17 cellular contexts compared by ENCODE assay signal in genomic region chr3:16913264-16913580, GRCh38. TPM values are rescaled to one million over a fixed set of nuclear protein-coding genes. Genes with fewer than 3 reads are reported as not detected.
A peak's percentile ranks its signal among the peaks of the same experiment; 100 is the strongest.
DNase-seq lines count a peak whose midpoint lies in the region; ATAC-seq and TF ChIP-seq lines count a peak whose summit lies in the region.
"Had no signal": no experiment of that assay in that cellular context is flagged by ENCODE, and none has a peak within 500 bp of the region (broad histone marks: within the 10 kb centered on the region; RNA-seq: fewer than 3 reads in every experiment).

No MANE protein-coding gene starts in this region.

- TF ChIP-seq CTCF in OCI-LY3 (IDR thresholded peaks at IDR 0.05; ENCODE audit: low read depth, low read length) (no peak), gastrocnemius medialis (IDR thresholded peaks at IDR 0.05 in 4 of 5, conservative IDR thresholded peaks at IDR 0.05 in 1 of 5) (no peak), stomach (IDR thresholded peaks at IDR 0.05) (no peak)

- H3K27ac Mint-ChIP-seq in activated T-cell treated with anti-CD3 and anti-CD28 coated beads, Interleukin-2, amount 50 U/mL, for 24 hours: peak overlapping the region; percentile 80
- H3K27ac Mint-ChIP-seq: progenitor cell of endocrine pancreas had no signal

- H3K4me2 ChIP-seq in OCI-LY3 (ENCODE audit: low read length): peak overlapping the region; percentile 82
- H3K4me2 ChIP-seq: A549 had no signal

- H3K27me3 ChIP-seq in OCI-LY3 (ENCODE audit: low read depth, low read length) (no peaks in the 10 kb centered on the region), gastrocnemius medialis (no peaks in the 10 kb centered on the region), stomach (no peaks in the 10 kb centered on the region)
- H3K27me3 ChIP-seq: breast epithelium had no signal

- H3K27me3 Mint-ChIP-seq in activated T-cell treated with anti-CD3 and anti-CD28 coated beads, Interleukin-2, amount 50 U/mL, for 24 hours: no peaks in the 10 kb centered on the region
- H3K27me3 Mint-ChIP-seq: progenitor cell of endocrine pancreas had no signal

- TF ChIP-seq POLR2A in gastrocnemius medialis (IDR thresholded peaks at IDR 0.05) (no peak), stomach (IDR thresholded peaks at IDR 0.05) (no peak)

- DNase-seq in activated T-cell treated with anti-CD3 and anti-CD28 coated beads, Interleukin-2, amount 50 U/mL, for 24 hours: no peak
- DNase-seq in activated T-cell treated with anti-CD3 and anti-CD28 coated beads for 4 hours (no peak), gastrocnemius medialis (no peak), stomach (no peak), GM19238 (ENCODE audit: insufficient read length, low spot score) (no peak), kidney tubule cell (ENCODE audit: low spot score) (no peak)
- DNase-seq: activated CD4-positive, CD25-positive, alpha-beta regulatory T cell treated with anti-CD3 and anti-CD28 coated beads, Interleukin-2, amount 50 U/mL, for 72 hours; activated gamma-delta T cell; HCEC 1CT; KG1; mucosa of descending colon; NCI-H2081 had no signal

- peaks cover 82% of the 10 kb centered on the region for H3K4me1 Mint-ChIP-seq in activated T-cell treated with anti-CD3 and anti-CD28 coated beads, Interleukin-2, amount 50 U/mL, for 24 hours (ENCODE audit: low read depth)

- H3K4me3 Mint-ChIP-seq in activated T-cell treated with anti-CD3 and anti-CD28 coated beads, Interleukin-2, amount 50 U/mL, for 24 hours: no peak overlapping the region

- no peak overlapping the region for H2AFZ ChIP-seq in OCI-LY3 (ENCODE audit: low read depth, low read length)

- peaks cover 30% of the 10 kb centered on the region for H3K4me1 ChIP-seq in OCI-LY3 (ENCODE audit: low read length)
- peaks cover 80 to 82% of the 10 kb centered on the region in 2 donors for H3K4me1 ChIP-seq in gastrocnemius medialis
- H3K4me1 ChIP-seq in stomach: peaks cover 0 to 23% (median 10%) of the 10 kb centered on the region in 4 donors
- H3K4me1 ChIP-seq: breast epithelium had no signal

- peak overlapping the region; percentile 36; the same call in 1 of the 2 replicates for H3K9ac ChIP-seq in OCI-LY3 (ENCODE audit: low read length)

- 90 to 99% (median 91%) methylated on average over 2 of the region's 2 CpGs for WGBS in stomach, 5 donors

- peak; percentile 4 for ATAC-seq in GM21786 (IDR thresholded peaks at IDR 0.05; ENCODE audit: unreplicated experiment)
- ATAC-seq in gastrocnemius medialis: no peak
- ATAC-seq: A549, mucosa of descending colon had no signal

- peak overlapping the region; percentile 50 for H3K4me3 ChIP-seq in OCI-LY3 (ENCODE audit: low read length)
- no peak overlapping the region for H3K4me3 ChIP-seq in gastrocnemius medialis
- no peak overlapping the region for H3K4me3 ChIP-seq in stomach
- H3K4me3 ChIP-seq: A549, breast epithelium, mucosa of descending colon had no signal

- intact Hi-C loops in gastrocnemius medialis (cut with DNase I; ENCODE audit: low total_unique reads): loop anchor here (10.0 kb wide), 1 partner anchor 232 kb away; no protein-coding TSS in a partner anchor
- intact Hi-C loops in stomach (cut with DNase I; ENCODE audit: low total_unique reads): no loop called here

- TF ChIP-seq EP300 in stomach (IDR thresholded peaks at IDR 0.05): no peak

- peak overlapping the region; percentile 81 for H3K27ac ChIP-seq in OCI-LY3 (ENCODE audit: low read length)
- peak overlapping the region; percentile 44 to 86 (median 59) for H3K27ac ChIP-seq in gastrocnemius medialis
- H3K27ac ChIP-seq in stomach: peak overlapping the region in 1 of 5 donors; percentile 8
- H3K27ac ChIP-seq: A549, breast epithelium had no signal

- peaks cover 37% of the 10 kb centered on the region for H3K79me2 ChIP-seq in OCI-LY3 (ENCODE audit: low read length)

- H3K9me3 ChIP-seq in OCI-LY3 (ENCODE audit: insufficient read depth, low read length) (no peaks in the 10 kb centered on the region), gastrocnemius medialis (no peaks in the 10 kb centered on the region), stomach (no peaks in the 10 kb centered on the region)
- H3K9me3 ChIP-seq: A549, breast epithelium, mucosa of descending colon had no signal

- H4K20me1 ChIP-seq in OCI-LY3 (ENCODE audit: insufficient read depth, low read length): peaks cover 24% of the 10 kb centered on the region; the same call in 1 of the 2 replicates

- no peaks in the 10 kb centered on the region for H3K36me3 Mint-ChIP-seq in activated T-cell treated with anti-CD3 and anti-CD28 coated beads, Interleukin-2, amount 50 U/mL, for 24 hours (ENCODE audit: low read depth)

- no peaks in the 10 kb centered on the region for H3K9me3 Mint-ChIP-seq in activated T-cell treated with anti-CD3 and anti-CD28 coated beads, Interleukin-2, amount 50 U/mL, for 24 hours

- in situ Hi-C loops in gastrocnemius medialis (cut with MboI; ENCODE audit: low sequenced_read_pairs in 4 of 4): no loop called here

- no peaks in the 10 kb centered on the region for H3K36me3 ChIP-seq in OCI-LY3 (replicated peaks; ENCODE audit: low read depth, low read length)
- H3K36me3 ChIP-seq in gastrocnemius medialis: no peaks in the 10 kb centered on the region
- H3K36me3 ChIP-seq in stomach: no peaks in the 10 kb centered on the region
- H3K36me3 ChIP-seq: breast epithelium had no signal

RNA-seq across cellular contexts. Expression of gene PLCL2, which starts 28.5 kb away (rescaled TPM):
- total RNA-seq in gastrocnemius medialis: 10 to 100 TPM; 23.9 to 37.2 (median 32.7) TPM
- 10 to 100 TPM in 3 of 5 donors, 1 to 10 TPM in 2; 2.9 to 34.9 (median 14.3) TPM for total RNA-seq in stomach
- 1 to 10 TPM; 1.0 to 5.8 (median 5.5) TPM for polyA plus RNA-seq in stomach
